ENCODE assay signal across 20 cellular contexts in genomic region chr12:49422038-49422575, GRCh38.
"Had no signal": no experiment of that assay in that cellular context is flagged by ENCODE, and none has a peak within 500 bp of the region (broad histone marks: within the 10 kb centered on the region; RNA-seq: fewer than 3 reads in every experiment).

No MANE protein-coding gene starts in this region.

- H3K4me3 ChIP-seq: coronary artery, mucosa of descending colon, pancreas, thyroid gland, upper lobe of right lung had no signal

- H3K4me1 Mint-ChIP-seq: immature natural killer cell, nephron progenitor cell had no signal

- H3K9me3 Mint-ChIP-seq: activated naive CD8-positive, alpha-beta T cell treated with anti-CD3 and anti-CD28 coated beads for 36 hours; immature natural killer cell had no signal

- H3K27me3 ChIP-seq: pancreas, thyroid gland, upper lobe of right lung had no signal

- H3K4me3 Mint-ChIP-seq: activated CD8-positive, alpha-beta T cell treated with anti-CD3 and anti-CD28 coated beads, Interleukin-2, amount 10 ng/mL, durations not matched to agents 7 days and 5 days; activated naive CD8-positive, alpha-beta T cell treated with anti-CD3 and anti-CD28 coated beads for 36 hours; immature natural killer cell; nephron progenitor cell; T-helper 17 cell had no signal

- H3K4me1 ChIP-seq: pancreas, upper lobe of right lung had no signal

- H3K9me3 ChIP-seq: mucosa of descending colon, pancreas, thyroid gland, upper lobe of right lung had no signal

- H3K27ac ChIP-seq: coronary artery, epithelial cell of prostate, pancreas, thyroid gland, upper lobe of right lung had no signal

- H3K27me3 Mint-ChIP-seq: activated naive CD8-positive, alpha-beta T cell treated with anti-CD3 and anti-CD28 coated beads for 36 hours; T-helper 17 cell had no signal

- H3K27ac Mint-ChIP-seq: activated CD8-positive, alpha-beta T cell treated with anti-CD3 and anti-CD28 coated beads, Interleukin-2, amount 10 ng/mL, durations not matched to agents 7 days and 5 days; activated naive CD8-positive, alpha-beta T cell treated with anti-CD3 and anti-CD28 coated beads for 36 hours; immature natural killer cell; nephron progenitor cell; T-helper 17 cell had no signal

- ATAC-seq: activated CD8-positive, alpha-beta T cell treated with anti-CD3 and anti-CD28 coated beads, Interleukin-2, amount 10 ng/mL, durations not matched to agents 7 days and 5 days; pancreas; right cardiac atrium; stimulated activated naive CD8-positive, alpha-beta T cell treated with anti-CD3 and anti-CD28 coated beads, Interleukin-15, Interleukin-2, amounts not matched to agents 100 U/mL and 50 U/mL, for 24 hours; T-helper 17 cell; upper lobe of right lung had no signal

- DNase-seq: activated CD4-positive, alpha-beta T cell treated with anti-CD3 and anti-CD28 coated beads for 1 hour; activated CD4-positive, alpha-beta T cell treated with anti-CD3 and anti-CD28 coated beads, Interleukin-2, amount 50 U/mL, for 1 hour; activated CD8-positive, alpha-beta T cell treated with anti-CD3 and anti-CD28 coated beads, Interleukin-2, amount 10 ng/mL, durations not matched to agents 7 days and 5 days; activated naive CD8-positive, alpha-beta T cell treated with anti-CD3 and anti-CD28 coated beads for 36 hours; amniotic stem cell; immature natural killer cell; mesenchymal stem cell; mucosa of descending colon; nephron progenitor cell; pancreas; right cardiac atrium; stimulated activated CD4-positive, alpha-beta T cell treated with anti-CD3 and anti-CD28 coated beads, Interleukin-12 subunit alpha, Interleukin-12 subunit beta, amount 100 ng/mL, for 4 hours; stimulated activated CD4-positive, alpha-beta T cell treated with anti-CD3 and anti-CD28 coated beads, Interleukin-4, amount 100 ng/mL, for 4 hours; stimulated activated naive CD8-positive, alpha-beta T cell treated with anti-CD3 and anti-CD28 coated beads, Interleukin-15, Interleukin-2, amounts not matched to agents 100 U/mL and 50 U/mL, for 24 hours; SW 1271; T-helper 17 cell; thyroid gland; upper lobe of right lung had no signal

- H3K36me3 ChIP-seq: pancreas, thyroid gland, upper lobe of right lung had no signal
